ENCODE assay signal across 14 cellular contexts in genomic region chr3:190443257-190443656, GRCh38. TPM values are rescaled to one million over a fixed set of nuclear protein-coding genes. Genes with fewer than 3 reads are reported as not detected.
DNase-seq lines count a peak whose midpoint lies in the region; ATAC-seq, FAIRE-seq and TF ChIP-seq lines count a peak whose summit lies in the region.
"Had no signal": no experiment of that assay in that cellular context is flagged by ENCODE, and none has a peak within 500 bp of the region (broad histone marks: within the 10 kb centered on the region; RNA-seq: fewer than 3 reads in every experiment).

No MANE protein-coding gene starts in this region.

- POLR2A ChIA-PET in MCF 10A (lab: Yijun Ruan, JAX): interaction anchor here (1.0 to 2.0 kb wide), 2 partner anchors 17 to 70 kb away, joined by 3 to 6 read pairs; partner anchors contain the start of gene IL1RAP

- H3K4me1 Mint-ChIP-seq in MCF 10A (ENCODE audit: insufficient read depth, unreplicated experiment): no peaks in the 10 kb centered on the region
- H3K4me1 Mint-ChIP-seq in T-helper 17 cell: peaks cover 8% of the 10 kb centered on the region
- H3K4me1 Mint-ChIP-seq: B cell had no signal

- TF ChIP-seq CTCF in MCF 10A (IDR thresholded peaks at IDR 0.05; ENCODE audit: unreplicated experiment) (peak; percentile 36), breast epithelium (IDR thresholded peaks at IDR 0.05) (no peak), fibroblast of pulmonary artery (IDR thresholded peaks at IDR 0.05; ENCODE audit: low read length, missing control alignments) (peak; percentile 48)

- DNase-seq in MCF 10A (ENCODE audit: unreplicated experiment): peak; percentile 30
- DNase-seq in breast epithelium (ENCODE audit: low spot score in 2 of 2): no peak
- DNase-seq in RPMI7951 (ENCODE audit: low read depth): peak; percentile 40
- DNase-seq in fibroblast of pulmonary artery (ENCODE audit: low read depth): peak; percentile 54
- DNase-seq in T-helper 17 cell: no peak
- DNase-seq in activated T-cell treated with anti-CD3 and anti-CD28 coated beads for 4 hours: no peak
- DNase-seq in frontal cortex (ENCODE audit: low spot score in 2 of 2): no peak
- DNase-seq: lower lobe of right lung, spleen had no signal

- no peak for TF ChIP-seq POLR2A in breast epithelium (IDR thresholded peaks at IDR 0.05)

- H3K36me3 ChIP-seq in breast epithelium: no peaks in the 10 kb centered on the region
- H3K36me3 ChIP-seq: lower lobe of right lung, spleen had no signal

- H3K27ac Mint-ChIP-seq in MCF 10A (ENCODE audit: low read depth, unreplicated experiment) (no peak overlapping the region), T-helper 17 cell (no peak overlapping the region)
- H3K27ac Mint-ChIP-seq: B cell had no signal

- H3K4me3 ChIP-seq in breast epithelium: no peak overlapping the region
- H3K4me3 ChIP-seq in fibroblast of pulmonary artery (replicated peaks; ENCODE audit: low read depth, low read length): no peak overlapping the region
- H3K4me3 ChIP-seq: lower lobe of right lung, spleen had no signal

- no peaks in the 10 kb centered on the region for H3K27me3 ChIP-seq in breast epithelium
- H3K27me3 ChIP-seq: spleen had no signal

- no peak overlapping the region for H3K27ac ChIP-seq in breast epithelium
- H3K27ac ChIP-seq: KMS-11, lower lobe of right lung, spleen had no signal

- H3K36me3 Mint-ChIP-seq in MCF 10A (ENCODE audit: insufficient read depth, unreplicated experiment) (no peaks in the 10 kb centered on the region), T-helper 17 cell (ENCODE audit: low read depth) (peaks cover 2% of the 10 kb centered on the region)

- no peak for FAIRE-seq in frontal cortex (lab: Jason Lieb, UNC)
- FAIRE-seq: GM18507 had no signal

- ATAC-seq in T-helper 17 cell (no peak), GM18870 (IDR thresholded peaks at IDR 0.05; ENCODE audit: unreplicated experiment) (no peak)
- ATAC-seq: lower lobe of right lung had no signal

- H3K9me3 ChIP-seq in breast epithelium (no peaks in the 10 kb centered on the region), T-helper 17 cell (ENCODE audit: control insufficient read depth, low read length, poor library complexity, severe bottlenecking) (no peaks in the 10 kb centered on the region)
- H3K9me3 ChIP-seq: lower lobe of right lung, spleen had no signal

- intact Hi-C loops in MCF 10A (cut with micrococcal nuclease) (loop anchor here (1.0 to 5.0 kb wide), 4 partner anchors 59 to 481 kb away; partner anchors contain the start of gene CLDN1), breast epithelium (cut with DNase I; ENCODE audit: low total_unique reads) (no loop called here)

- no peak overlapping the region for H3K4me3 Mint-ChIP-seq in MCF 10A (ENCODE audit: unreplicated experiment)
- H3K4me3 Mint-ChIP-seq in T-helper 17 cell: no peak overlapping the region
- H3K4me3 Mint-ChIP-seq: B cell had no signal

- BruUV-seq in MCF 10A (replicated peaks; lab: Mats Ljungman, UMichigan): no TSS peak

- H3K4me1 ChIP-seq in breast epithelium: no peaks in the 10 kb centered on the region
- H3K4me1 ChIP-seq: lower lobe of right lung had no signal

- no peaks in the 10 kb centered on the region for H3K27me3 Mint-ChIP-seq in MCF 10A (ENCODE audit: insufficient read depth, unreplicated experiment)
- no peaks in the 10 kb centered on the region for H3K27me3 Mint-ChIP-seq in T-helper 17 cell

- CTCF ChIA-PET in MCF 10A (lab: Yijun Ruan, JAX): interaction anchor here (0.7 to 2.1 kb wide), 13 partner anchors 18 to 482 kb away, joined by 3 to 7 read pairs (median 4); partner anchors contain the start of gene CLDN1

- H3K9me3 Mint-ChIP-seq in MCF 10A (ENCODE audit: unreplicated experiment): no peaks in the 10 kb centered on the region

RNA-seq across cellular contexts. Expression of gene TMEM207, which starts 6.4 kb away (rescaled TPM):
- total RNA-seq in MCF 10A (2022) (not detected in 2 replicates), breast epithelium (not detected), T-helper 17 cell (not detected), frontal cortex (not detected)
- not detected in 2 replicates for total RNA-seq in RPMI7951 (2014; rRNA removed; shearing (Covaris generic))
- total RNA-seq: B cell, dermis microvascular lymphatic vessel endothelial cell, lower lobe of right lung, spleen had no signal

RNA-seq across cellular contexts. Expression of gene CLDN16, which starts 55.3 kb away (rescaled TPM):
- 0.23 TPM in 1 of 2 replicates, not detected in the other for total RNA-seq in MCF 10A (2022)
- under 1 TPM in 1 of 3 donors, not detected in 2; 0.29 TPM for total RNA-seq in breast epithelium
- not detected in 2 replicates for total RNA-seq in RPMI7951 (2014; rRNA removed; shearing (Covaris generic))
- total RNA-seq in T-helper 17 cell: not detected
- total RNA-seq in frontal cortex: 1.6 TPM
- total RNA-seq: B cell, dermis microvascular lymphatic vessel endothelial cell, spleen had no signal

Comparison
In these comparisons a context has a peak if more than half of its experiments do, and no peak if none do; other contexts are left out.
1. DNase-seq: peak in MCF 10A (single experiment), RPMI7951 (single experiment) and fibroblast of pulmonary artery (single experiment); none in breast epithelium (0 of 2), T-helper 17 cell (0 of 3), activated T-cell treated with anti-CD3 and anti-CD28 coated beads for 4 hours (single experiment) and frontal cortex (0 of 2).
2. CTCF ChIP-seq: peak in MCF 10A (single experiment) and fibroblast of pulmonary artery (single experiment); none in breast epithelium (0 of 3).